11 cellular contexts compared by ENCODE assay signal in genomic region chr3:123620338-123620737, GRCh38. TPM values are rescaled to one million over a fixed set of nuclear protein-coding genes. Genes with fewer than 3 reads are reported as not detected.
A peak's percentile ranks its signal among the peaks of the same experiment; 100 is the strongest.
DNase-seq lines count a peak whose midpoint lies in the region; TF ChIP-seq lines count a peak whose summit lies in the region.
"Had no signal": no experiment of that assay in that cellular context is flagged by ENCODE, and none has a peak within 500 bp of the region (broad histone marks: within the 10 kb centered on the region; RNA-seq: fewer than 3 reads in every experiment).

No MANE protein-coding gene starts in this region.

- no peaks in the 10 kb centered on the region for H3K36me3 ChIP-seq in breast epithelium

- H3K27me3 Mint-ChIP-seq in MCF 10A (ENCODE audit: insufficient read depth, unreplicated experiment), result no peaks in the 10 kb centered on the region
- no peaks in the 10 kb centered on the region for H3K27me3 Mint-ChIP-seq in T-helper 2 cell treated with Interferon-gamma antibody and Interleukin-4, amounts not matched to agents 5 μg/mL and 100 μg/mL, for 36 hours (ENCODE audit: low read depth)

- no peak overlapping the region for H3K27ac Mint-ChIP-seq in MCF 10A (ENCODE audit: low read depth, unreplicated experiment)
- H3K27ac Mint-ChIP-seq in T-helper 2 cell treated with Interferon-gamma antibody and Interleukin-4, amounts not matched to agents 5 μg/mL and 100 μg/mL, for 36 hours, result no peak overlapping the region

- peak in 1 of 2 donors; percentile 58 for DNase-seq in breast epithelium (ENCODE audit: low spot score in 2 of 2)
- DNase-seq in MCF 10A (ENCODE audit: unreplicated experiment), result no peak
- DNase-seq in fibroblast of the aortic adventitia (ENCODE audit: low read depth), result peak; percentile 34
- peak in 29 of 56 donors; percentile 18 to 74 (median 38) for DNase-seq in nucleus accumbens (lab: John Stamatoyannopoulos, UW)
- DNase-seq in ureter (ENCODE audit: low spot score), result peak; percentile 72
- no peak for DNase-seq in T-helper 2 cell treated with Interferon-gamma antibody and Interleukin-4, amounts not matched to agents 5 μg/mL and 100 μg/mL, for 36 hours (ENCODE audit: low spot score)
- DNase-seq in DMS53 (lab: John Stamatoyannopoulos, UW), result no peak
- DNase-seq in activated T-cell treated with anti-CD3 and anti-CD28 coated beads, Interleukin-2, amount 50 U/mL, for 1 hour, result no peak
- DNase-seq: 8988T, Kasumi-1, NCI-H446 had no signal

- POLR2A ChIA-PET in MCF 10A (lab: Yijun Ruan, JAX), result interaction anchor here (1.2 to 11.1 kb wide), 4 partner anchors 15 to 36 kb away, joined by 6 to 210 read pairs (median 70); partner anchors contain the start of gene HACD2

- H3K27me3 ChIP-seq in breast epithelium, result no peaks in the 10 kb centered on the region

- H3K36me3 Mint-ChIP-seq in MCF 10A (ENCODE audit: insufficient read depth, unreplicated experiment), result peaks cover 18% of the 10 kb centered on the region
- H3K36me3 Mint-ChIP-seq in T-helper 2 cell treated with Interferon-gamma antibody and Interleukin-4, amounts not matched to agents 5 μg/mL and 100 μg/mL, for 36 hours (ENCODE audit: low read depth), result no peaks in the 10 kb centered on the region

- peak overlapping the region; percentile 74 to 75 for H3K27ac ChIP-seq in breast epithelium

- CTCF ChIA-PET in MCF 10A (lab: Yijun Ruan, JAX), result interaction anchor here (1.5 to 4.0 kb wide), 3 partner anchors 12 to 103 kb away, joined by 3 to 19 read pairs (median 9); no protein-coding TSS in a partner anchor

- no peak overlapping the region for H3K4me3 Mint-ChIP-seq in MCF 10A (ENCODE audit: unreplicated experiment)
- no peak overlapping the region for H3K4me3 Mint-ChIP-seq in T-helper 2 cell treated with Interferon-gamma antibody and Interleukin-4, amounts not matched to agents 5 μg/mL and 100 μg/mL, for 36 hours

- TF ChIP-seq POLR2A in breast epithelium (IDR thresholded peaks at IDR 0.05), result peak; percentile 16

- no peaks in the 10 kb centered on the region for H3K9me3 ChIP-seq in breast epithelium

- no TSS peak for BruUV-seq in MCF 10A (replicated peaks; lab: Mats Ljungman, UMichigan)

- intact Hi-C loops in breast epithelium (cut with DNase I; ENCODE audit: low total_unique reads), result no loop called here
- intact Hi-C loops in MCF 10A (cut with micrococcal nuclease), result loop anchor here (5.0 kb wide), 1 partner anchor 33 kb away; the partner anchor contains the start of gene HACD2

- H3K9me3 Mint-ChIP-seq in MCF 10A (ENCODE audit: unreplicated experiment), result no peaks in the 10 kb centered on the region
- H3K9me3 Mint-ChIP-seq in T-helper 2 cell treated with Interferon-gamma antibody and Interleukin-4, amounts not matched to agents 5 μg/mL and 100 μg/mL, for 36 hours, result no peaks in the 10 kb centered on the region

- H3K4me3 ChIP-seq in breast epithelium (peak overlapping the region; percentile 7 to 53 (median 45)), fibroblast of the aortic adventitia (ENCODE audit: low read depth, low read length) (no peak overlapping the region)

- no peak for TF ChIP-seq CTCF in breast epithelium (IDR thresholded peaks at IDR 0.05)
- no peak for TF ChIP-seq CTCF in MCF 10A (IDR thresholded peaks at IDR 0.05; ENCODE audit: unreplicated experiment)
- no peak for TF ChIP-seq CTCF in fibroblast of the aortic adventitia (IDR thresholded peaks at IDR 0.05; ENCODE audit: insufficient read depth, low read length)

- H3K4me1 ChIP-seq in breast epithelium, result peaks cover 0 to 8% of the 10 kb centered on the region in 2 donors

- peaks cover 42% of the 10 kb centered on the region for H3K4me1 Mint-ChIP-seq in MCF 10A (ENCODE audit: insufficient read depth, unreplicated experiment)
- H3K4me1 Mint-ChIP-seq in T-helper 2 cell treated with Interferon-gamma antibody and Interleukin-4, amounts not matched to agents 5 μg/mL and 100 μg/mL, for 36 hours (ENCODE audit: low read depth), result no peaks in the 10 kb centered on the region

RNA-seq across cellular contexts. Expression of gene HACD2, which starts 35.5 kb away (rescaled TPM):
- total RNA-seq in breast epithelium (10 to 100 TPM; 29.5 to 61.0 (median 55.9) TPM), MCF 10A (2022) (76.5 and 97.7 TPM in 2 replicates), fibroblast of the aortic adventitia (ENCODE audit: low replicate concordance) (14.9 and 30.4 TPM in 2 replicates), ureter (20.6 TPM)

Comparison
In these comparisons a context has a peak if more than half of its experiments do, and no peak if none do; other contexts are left out.
1. DNase-seq: peak in fibroblast of the aortic adventitia (single experiment), nucleus accumbens (29 of 56) and ureter (single experiment); none in MCF 10A (single experiment), T-helper 2 cell treated with Interferon-gamma antibody and Interleukin-4, amounts not matched to agents 5 μg/mL and 100 μg/mL, for 36 hours (single experiment), DMS53 (single experiment) and activated T-cell treated with anti-CD3 and anti-CD28 coated beads, Interleukin-2, amount 50 U/mL, for 1 hour (single experiment).